8 cellular contexts compared by ENCODE assay signal in genomic region chr1:18903313-18903671, GRCh38.
A peak's percentile ranks its signal among the peaks of the same experiment; 100 is the strongest.
DNase-seq lines count a peak whose midpoint lies in the region; TF ChIP-seq lines count a peak whose summit lies in the region.

No MANE protein-coding gene starts in this region.

- H3K36me3 ChIP-seq in GM06990 (ENCODE audit: control insufficient read depth, insufficient read depth, low read length) (no peaks in the 10 kb centered on the region; the same call in 1 of the 2 replicates), SK-N-MC (ENCODE audit: insufficient read depth, low read length) (peaks cover 11% of the 10 kb centered on the region; the same call in 1 of the 2 replicates), rectal smooth muscle tissue (ENCODE audit: control insufficient read depth, insufficient read depth, low read length) (no peaks in the 10 kb centered on the region)

- peaks cover 11% of the 10 kb centered on the region for H3K4me1 ChIP-seq in rectal smooth muscle tissue (ENCODE audit: control insufficient read depth, insufficient read depth, low read length)

- H3K27ac ChIP-seq in SK-N-MC (no peak overlapping the region), rectal smooth muscle tissue (ENCODE audit: low read depth, low read length) (peak overlapping the region; percentile 64)

- H3K27me3 ChIP-seq in GM06990 (replicated peaks; ENCODE audit: control insufficient read depth, insufficient read depth, low read length) (no peaks in the 10 kb centered on the region), rectal smooth muscle tissue (ENCODE audit: control insufficient read depth, insufficient read depth, low read length) (no peaks in the 10 kb centered on the region)

- DNase-seq in GM06990 (ENCODE audit: extremely low read depth, insufficient read length) (no peak), SK-N-MC (ENCODE audit: low read depth, low spot score) (no peak), fibroblast of mammary gland (ENCODE audit: low read depth) (no peak), epidermal melanocyte (ENCODE audit: insufficient read length, low spot score) (no peak), NCI-H1930 (lab: John Stamatoyannopoulos, UW) (no peak), dedifferentiated amniotic fluid mesenchymal stem cell (ENCODE audit: extremely low spot score) (no peak)
- DNase-seq in stimulated activated naive CD4-positive, alpha-beta T cell (lab: John Stamatoyannopoulos, UW), result no peak

- H3K4me3 ChIP-seq in GM06990 (replicated peaks; ENCODE audit: low read depth, low read length), result peak overlapping the region; percentile 59
- H3K4me3 ChIP-seq in SK-N-MC, result peak overlapping the region; percentile 77
- peak overlapping the region; percentile 80 for H3K4me3 ChIP-seq in fibroblast of mammary gland (ENCODE audit: control insufficient read depth, low read depth, low read length)
- peak overlapping the region; percentile 68 for H3K4me3 ChIP-seq in rectal smooth muscle tissue (ENCODE audit: low read length)

- H3K9ac ChIP-seq in SK-N-MC (ENCODE audit: insufficient read length) (peak overlapping the region; percentile 46), rectal smooth muscle tissue (ENCODE audit: low read length) (no peak overlapping the region)

- no peak for TF ChIP-seq CTCF in GM06990 (IDR thresholded peaks at IDR 0.05; ENCODE audit: insufficient read depth, low read length, poor library complexity, severe bottlenecking)
- TF ChIP-seq CTCF in fibroblast of mammary gland (conservative IDR thresholded peaks at IDR 0.05; ENCODE audit: control insufficient read depth, insufficient read depth, low read depth, low read length), result no peak

- no peaks in the 10 kb centered on the region for H3K9me3 ChIP-seq in SK-N-MC (ENCODE audit: low read depth, low read length)
